Comparison of ENCODE assay signal across 12 cellular contexts in genomic region chr11:7904910-7905309, GRCh38. TPM values are rescaled to one million over a fixed set of nuclear protein-coding genes. Genes with fewer than 3 reads are reported as not detected.
DNase-seq lines count a peak whose midpoint lies in the region; ATAC-seq and TF ChIP-seq lines count a peak whose summit lies in the region.
"Had no signal": no experiment of that assay in that cellular context is flagged by ENCODE, and none has a peak within 500 bp of the region (broad histone marks: within the 10 kb centered on the region; RNA-seq: fewer than 3 reads in every experiment).

No MANE protein-coding gene starts in this region.

- H3K4me1 ChIP-seq in iPS-20b (ENCODE audit: insufficient read depth, low read length) (peaks cover 38% of the 10 kb centered on the region), tibial nerve (no peaks in the 10 kb centered on the region), heart left ventricle (no peaks in the 10 kb centered on the region), right cardiac atrium (ENCODE audit: control insufficient read depth, insufficient read depth, low read length) (no peaks in the 10 kb centered on the region)

- intact Hi-C loops in heart left ventricle (cut with DNase I) (no loop called here), right cardiac atrium (cut with DNase I) (no loop called here)

- peak overlapping the region; percentile 66; the same call in 1 of the 2 replicates for H3K9ac ChIP-seq in iPS-20b (ENCODE audit: low read depth, low read length)

- ATAC-seq in GM21723 (IDR thresholded peaks at IDR 0.05; ENCODE audit: unreplicated experiment) (no peak), heart left ventricle (no peak), right cardiac atrium (no peak)

- TF ChIP-seq POLR2A in tibial nerve (IDR thresholded peaks at IDR 0.05) = no peak
- TF ChIP-seq POLR2A in heart left ventricle (IDR thresholded peaks at IDR 0.05) = no peak

- H3K27ac ChIP-seq in brain microvascular endothelial cell (no peak overlapping the region), iPS-20b (ENCODE audit: low read length) (no peak overlapping the region), tibial nerve (peak overlapping the region in 2 of 4 donors; percentile 18 to 34), heart left ventricle (no peak overlapping the region), right cardiac atrium (ENCODE audit: low read length) (no peak overlapping the region)

- peak; percentile 20 for DNase-seq in HT-29 (ENCODE audit: low spot score)
- peak; percentile 14 for DNase-seq in brain microvascular endothelial cell
- DNase-seq in tibial nerve (ENCODE audit: low spot score in 2 of 2) = no peak
- DNase-seq in midbrain (lab: John Stamatoyannopoulos, UW) = no peak
- no peak for DNase-seq in heart left ventricle
- no peak for DNase-seq in right cardiac atrium
- DNase-seq: immature natural killer cell, NCI-H69 had no signal

- no peak for TF ChIP-seq EP300 in tibial nerve (IDR thresholded peaks at IDR 0.05)

- H3K27me3 ChIP-seq in brain microvascular endothelial cell (replicated peaks) (no peaks in the 10 kb centered on the region), iPS-20b (ENCODE audit: insufficient read depth, low read length) (no peaks in the 10 kb centered on the region), tibial nerve (peaks cover 0 to under 1% of the 10 kb centered on the region in 2 donors), heart left ventricle (peaks cover 0 to 10% (median 4%) of the 10 kb centered on the region in 9 donors), right cardiac atrium (ENCODE audit: control insufficient read depth, insufficient read depth) (no peaks in the 10 kb centered on the region)

- TF ChIP-seq CTCF in brain microvascular endothelial cell (IDR thresholded peaks at IDR 0.05; ENCODE audit: low read depth, low read length, missing control alignments) = peak; percentile 53
- peak in 3 of 5 experiments; percentile 14 to 28 (median 16) for TF ChIP-seq CTCF in tibial nerve (IDR thresholded peaks at IDR 0.05)
- no peak for TF ChIP-seq CTCF in heart left ventricle (IDR thresholded peaks at IDR 0.05)

- 45 to 50% methylated on average over 4 of the region's 4 CpGs for WGBS in tibial nerve, 2 donors
- WGBS in heart left ventricle, 4 donors = 58 to 77% (median 70%) methylated on average over 4 of the region's 4 CpGs
- WGBS in right cardiac atrium = 66% methylated on average over 4 of the region's 4 CpGs

- H3K4me3 ChIP-seq in brain microvascular endothelial cell (ENCODE audit: low read depth, low read length) (no peak overlapping the region), iPS-20b (ENCODE audit: low read length) (peak overlapping the region; percentile 33), tibial nerve (no peak overlapping the region), heart left ventricle (no peak overlapping the region), right cardiac atrium (ENCODE audit: low read length) (no peak overlapping the region)

- H3K9me3 ChIP-seq in iPS-20b (ENCODE audit: insufficient read depth, low read depth, low read length) (0 out of 2 replicates have a peak, but pooled peaks cover under 1% of the 10 kb centered on the region), tibial nerve (no peaks in the 10 kb centered on the region), heart left ventricle (no peaks in the 10 kb centered on the region), right cardiac atrium (ENCODE audit: control insufficient read depth, low read length) (no peaks in the 10 kb centered on the region)

- in situ Hi-C loops in brain microvascular endothelial cell (cut with HindIII; ENCODE audit: low pct_ligation_motif_present, low sequenced_read_pairs) = no loop called here

- H3K36me3 ChIP-seq in brain microvascular endothelial cell (replicated peaks) = no peaks in the 10 kb centered on the region
- H3K36me3 ChIP-seq in iPS-20b (ENCODE audit: insufficient read depth, low read depth, low read length) = no peaks in the 10 kb centered on the region
- H3K36me3 ChIP-seq in tibial nerve = no peaks in the 10 kb centered on the region
- H3K36me3 ChIP-seq in heart left ventricle = no peaks in the 10 kb centered on the region

RNA-seq across cellular contexts. Expression of gene OR10A6, which starts 26.2 kb away (rescaled TPM):
- not detected in 2 replicates for total RNA-seq in HT-29 (2014; rRNA removed; shearing (Covaris generic))
- total RNA-seq in tibial nerve = not detected
- total RNA-seq in heart left ventricle = not detected
- not detected for polyA plus RNA-seq in heart left ventricle
- not detected for total RNA-seq in right cardiac atrium
- polyA plus RNA-seq in right cardiac atrium = not detected
- total RNA-seq: posterior vena cava; T-helper 2 cell treated with Interferon-gamma antibody and Interleukin-4, amounts not matched to agents 100 ng/mL and 5 ng/mL, for 36 hours had no signal
- polyA plus RNA-seq: immature natural killer cell had no signal

RNA-seq across cellular contexts. Expression of gene OR10A3, which starts 36.6 kb away (rescaled TPM):
- not detected in 2 replicates for total RNA-seq in HT-29 (2014; rRNA removed; shearing (Covaris generic))
- total RNA-seq in tibial nerve (not detected), heart left ventricle (not detected), right cardiac atrium (not detected)
- polyA plus RNA-seq in heart left ventricle (not detected), right cardiac atrium (not detected)
- total RNA-seq: posterior vena cava; T-helper 2 cell treated with Interferon-gamma antibody and Interleukin-4, amounts not matched to agents 100 ng/mL and 5 ng/mL, for 36 hours had no signal
- polyA plus RNA-seq: immature natural killer cell had no signal

Comparison
In these comparisons a context has a peak if more than half of its experiments do, and no peak if none do; other contexts are left out.
1. DNase-seq: peak in HT-29 (single experiment) and brain microvascular endothelial cell (single experiment); none in tibial nerve (0 of 2), midbrain (single experiment), heart left ventricle (0 of 5) and right cardiac atrium (0 of 3).
2. CTCF ChIP-seq: peak in brain microvascular endothelial cell (single experiment) and tibial nerve (3 of 5); none in heart left ventricle (0 of 12).